Comparison of ENCODE assay signal across 5 cellular contexts in the genomic region with DNA sequence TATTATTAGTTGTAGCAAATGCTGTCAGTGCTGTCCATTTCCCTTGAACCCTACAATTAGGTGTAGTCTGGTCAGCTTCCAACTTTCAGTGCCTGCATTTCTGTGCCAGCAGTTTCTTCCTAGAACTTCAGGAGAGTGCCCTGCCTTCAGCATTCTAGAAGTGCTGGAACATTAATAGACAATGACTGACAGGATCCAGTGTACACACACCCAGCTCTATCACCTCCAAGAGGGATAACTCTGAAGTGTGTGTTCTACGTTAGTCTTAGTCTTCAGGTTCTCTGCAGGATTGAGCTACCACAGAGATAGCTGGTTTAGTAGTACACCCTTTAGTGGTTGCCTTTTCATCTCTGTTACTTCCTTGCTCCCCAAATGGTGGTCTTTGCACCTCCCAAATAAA.
"Had no signal": no experiment of that assay in that cellular context is flagged by ENCODE, and none has a peak within 500 bp of the region (broad histone marks: within the 10 kb centered on the region; RNA-seq: fewer than 3 reads in every experiment).

No MANE protein-coding gene starts in this region.

- DNase-seq: H9, HCEC 1CT, IMR-90 had no signal

- H3K4me3 ChIP-seq: GM23338, K562 had no signal

- ATAC-seq: GM23338, K562 had no signal
